ENCODE assay signal across 8 cellular contexts in genomic region chr6:1607557-1608221, GRCh38. TPM values are rescaled to one million over a fixed set of nuclear protein-coding genes. Genes with fewer than 3 reads are reported as not detected.
A peak's percentile ranks its signal among the peaks of the same experiment; 100 is the strongest.
DNase-seq lines count a peak whose midpoint lies in the region; ATAC-seq and TF ChIP-seq lines count a peak whose summit lies in the region.

No MANE protein-coding gene starts in this region.

- peaks cover 43% of the 10 kb centered on the region for H3K4me1 Mint-ChIP-seq in activated B cell treated with CpG ODN at 0.5 μM for 24 hours

- H3K9me3 Mint-ChIP-seq in activated B cell treated with CpG ODN at 0.5 μM for 24 hours: no peaks in the 10 kb centered on the region

- no peak overlapping the region for H3K27ac ChIP-seq in A673 (ENCODE audit: low read depth, low read length, poor library complexity, severe bottlenecking)

- H3K4me3 ChIP-seq in A673 (ENCODE audit: low read depth, low read length, poor library complexity, severe bottlenecking) (peak overlapping the region; percentile 1), GM12865 (ENCODE audit: low read depth, low read length) (peak overlapping the region; percentile 3; the same call in 1 of the 2 replicates)

- POLR2A ChIA-PET in A673 (lab: Charles Lee; ENCODE audit: low non-redundant PET) (no interaction called here), activated B cell treated with CpG ODN at 0.5 μM for 24 hours (lab: Charles Lee) (interaction anchor here (0.6 to 1.2 kb wide), 3 partner anchors 10 to 746 kb away, joined by 3 to 4 read pairs (median 3); no protein-coding TSS in a partner anchor)

- peaks cover 58% of the 10 kb centered on the region for H3K27me3 Mint-ChIP-seq in activated B cell treated with CpG ODN at 0.5 μM for 24 hours

- H3K36me3 Mint-ChIP-seq in activated B cell treated with CpG ODN at 0.5 μM for 24 hours (ENCODE audit: low read depth): peaks cover 5% of the 10 kb centered on the region

- ATAC-seq in activated B cell treated with CpG ODN at 0.5 μM for 24 hours (ENCODE audit: low read depth) (no peak), HG03045 (IDR thresholded peaks at IDR 0.05; ENCODE audit: unreplicated experiment) (no peak), HG03139 (IDR thresholded peaks at IDR 0.05; ENCODE audit: unreplicated experiment) (no peak)

- peaks cover 72% of the 10 kb centered on the region for H3K27me3 ChIP-seq in A673 (replicated peaks; ENCODE audit: insufficient read depth, low read depth, low read length, poor library complexity)

- intact Hi-C loops in A673 (cut with micrococcal nuclease; ENCODE audit: unreplicated experiment): no loop called here
- intact Hi-C loops in activated B cell treated with CpG ODN at 0.5 μM for 24 hours (cut with micrococcal nuclease): loop anchor here (5.0 kb wide), 1 partner anchor 250 kb away; no protein-coding TSS in a partner anchor

- H3K27ac Mint-ChIP-seq in activated B cell treated with CpG ODN at 0.5 μM for 24 hours: peak overlapping the region; percentile 15

- H3K9me3 ChIP-seq in A673 (ENCODE audit: low read depth, low read length, poor library complexity, severe bottlenecking): no peaks in the 10 kb centered on the region

- peak overlapping the region; percentile 70 for H3K4me3 Mint-ChIP-seq in activated B cell treated with CpG ODN at 0.5 μM for 24 hours

- H3K4me1 ChIP-seq in A673 (ENCODE audit: insufficient read depth, low read length, poor library complexity, severe bottlenecking): peaks cover 27% of the 10 kb centered on the region

- DNase-seq in A673 (ENCODE audit: low spot score): no peak
- peak; percentile 22 for DNase-seq in GM12865 (ENCODE audit: low read depth)
- no peak for DNase-seq in activated B cell treated with CpG ODN at 0.5 μM for 24 hours
- DNase-seq in islet precursor cell: peak; percentile 63
- no peak for DNase-seq in HT-29 (ENCODE audit: low spot score)
- no peak for DNase-seq in mucosa of gallbladder (ENCODE audit: low spot score)

- no peaks in the 10 kb centered on the region for H3K36me3 ChIP-seq in A673 (ENCODE audit: insufficient read depth, low read length, poor library complexity, severe bottlenecking)

- CTCF ChIA-PET in A673 (lab: Charles Lee): interaction anchor here (1.2 to 1.3 kb wide), 2 partner anchors 498 to 746 kb away, joined by 3 to 4 read pairs; no protein-coding TSS in a partner anchor
- CTCF ChIA-PET in activated B cell treated with CpG ODN at 0.5 μM for 24 hours (lab: Charles Lee): interaction anchor here (0.5 to 4.2 kb wide), 6 partner anchors 19 to 1027 kb away, joined by 3 to 43 read pairs (median 4); no protein-coding TSS in a partner anchor

- no peak for TF ChIP-seq CTCF in A673 (conservative IDR thresholded peaks at IDR 0.05; ENCODE audit: low read depth, low read length)
- no peak for TF ChIP-seq CTCF in GM12865 (IDR thresholded peaks at IDR 0.05; ENCODE audit: insufficient read depth, low read depth, low read length, missing control alignments)
- no peak for TF ChIP-seq CTCF in activated B cell treated with CpG ODN at 0.5 μM for 24 hours (IDR thresholded peaks at IDR 0.05)

- BruUV-seq in A673 (replicated peaks; lab: Mats Ljungman, UMichigan): no TSS peak

RNA-seq across cellular contexts. Expression of gene FOXC1, which starts 2.0 kb away (rescaled TPM):
- 0.49 and 0.50 TPM in 2 replicates for total RNA-seq in A673 (2021)
- 1.00 and 1.1 TPM in 2 replicates for total RNA-seq in activated B cell treated with CpG ODN at 0.5 μM for 24 hours
- 12.5 and 13.9 TPM in 2 replicates for total RNA-seq in HT-29 (2014; rRNA removed; shearing (Covaris generic))
- 9.5 TPM for total RNA-seq in mucosa of gallbladder

Comparison
In these comparisons a context has a peak if more than half of its experiments do, and no peak if none do; other contexts are left out.
1. DNase-seq: peak in GM12865 (single experiment) and islet precursor cell (single experiment); none in A673 (single experiment), activated B cell treated with CpG ODN at 0.5 μM for 24 hours (single experiment), HT-29 (single experiment) and mucosa of gallbladder (single experiment).